ENCODE assay signal across 27 cellular contexts in genomic region chr4:186272699-186273370, GRCh38. TPM values are rescaled to one million over a fixed set of nuclear protein-coding genes. Genes with fewer than 3 reads are reported as not detected.
"Had no signal": no experiment of that assay in that cellular context is flagged by ENCODE, and none has a peak within 500 bp of the region (broad histone marks: within the 10 kb centered on the region; RNA-seq: fewer than 3 reads in every experiment).

No MANE protein-coding gene starts in this region.

- H3K4me1 ChIP-seq: Peyer's patch had no signal

- H3K9me3 ChIP-seq: Peyer's patch, SJCRH30 had no signal

- H3K27ac ChIP-seq: HL-60, KMS-11, PC-9, Peyer's patch, SJCRH30 had no signal

- H2AFZ ChIP-seq: PC-9 had no signal

- H3K4me3 ChIP-seq: K562, PC-9, Peyer's patch, SJCRH30 had no signal

- H3K4me2 ChIP-seq: KMS-11, PC-9 had no signal

- ATAC-seq: K562, Right ventricle myocardium inferior had no signal

- DNase-seq: Kasumi-1, MM.1S, NCI-H1048, NCI-H1105, NCI-H1417, NCI-H1436 treated with DMSO at 0.1 percent for 48 hours, NCI-H1694, NCI-H187 treated with DMSO at 0.1 percent for 48 hours, NCI-H2029 treated with DMSO at 0.1 percent for 48 hours, NCI-H2171 treated with DMSO at 0.1 percent for 48 hours, NCI-H345, NCI-H446 treated with DMSO at 0.1 percent for 48 hours, NCI-H510A treated with DMSO at 0.1 percent for 48 hours, NCI-H526, NCI-H82, OCI-M1, PC-9, Peyer's patch, SHP77 treated with DMSO at 0.1 percent for 48 hours had no signal

- H3K36me3 ChIP-seq: Peyer's patch, SJCRH30 had no signal

- FAIRE-seq: HTR-8/SVneo, K562 had no signal

- H3K27me3 ChIP-seq: Peyer's patch, SJCRH30 had no signal

- H3K9ac ChIP-seq: KMS-11 had no signal

RNA-seq across cellular contexts. Expression of gene F11, which starts 6.8 kb away (rescaled TPM):
- total RNA-seq: K562, M059J, PC-9, Right ventricle myocardium inferior, RPMI7951 had no signal
- polyA plus RNA-seq: K562 had no signal

RNA-seq across cellular contexts. Expression of gene KLKB1, which starts 45.5 kb away (rescaled TPM):
- total RNA-seq: M059J, PC-9, RPMI7951, SJCRH30 had no signal
- polyA plus RNA-seq: K562 had no signal
